21 cellular contexts compared by ENCODE assay signal in the genomic region with DNA sequence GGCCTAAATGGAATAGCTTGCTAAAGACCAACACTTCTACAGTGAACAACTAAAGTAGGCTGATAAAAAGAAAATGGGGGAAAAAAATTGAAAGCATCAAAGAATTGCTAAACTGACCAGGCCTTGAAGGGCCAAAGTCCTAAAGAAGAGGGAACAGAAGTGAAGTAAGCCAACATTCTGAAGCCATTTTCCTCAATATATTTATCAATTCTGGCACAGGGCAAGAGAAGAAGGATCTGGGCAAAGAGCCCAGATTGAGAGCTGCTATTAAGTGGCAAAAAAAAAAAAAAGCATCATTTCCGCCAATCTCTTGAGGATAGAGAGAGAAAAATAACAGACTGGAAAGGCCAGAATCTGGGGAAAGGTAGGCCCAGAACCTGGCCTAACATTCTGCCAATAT. TPM values are rescaled to one million over a fixed set of nuclear protein-coding genes. Genes with fewer than 3 reads are reported as not detected.
DNase-seq lines count a peak whose midpoint lies in the region; ATAC-seq, FAIRE-seq and TF ChIP-seq lines count a peak whose summit lies in the region.
"Had no signal": no experiment of that assay in that cellular context is flagged by ENCODE, and none has a peak within 500 bp of the region (broad histone marks: within the 10 kb centered on the region; RNA-seq: fewer than 3 reads in every experiment).

No MANE protein-coding gene starts in this region.

- BruUV-seq in A673 (replicated peaks; lab: Mats Ljungman, UMichigan) = no TSS peak

- H3K4me1 ChIP-seq in A673 (ENCODE audit: insufficient read depth, low read length, poor library complexity, severe bottlenecking) = peaks cover 13% of the 10 kb centered on the region
- no peaks in the 10 kb centered on the region for H3K4me1 ChIP-seq in astrocyte (ENCODE audit: insufficient read depth, low read length)
- no peaks in the 10 kb centered on the region for H3K4me1 ChIP-seq in left lung
- no peaks in the 10 kb centered on the region for H3K4me1 ChIP-seq in esophagus squamous epithelium
- H3K4me1 ChIP-seq: vagina had no signal

- 69 to 81% methylated on average over 1 of the region's 1 CpG for WGBS in esophagus squamous epithelium, 2 donors

- no peak overlapping the region for H2AFZ ChIP-seq in astrocyte (ENCODE audit: low read depth, low read length)

- no peak overlapping the region for H3K27ac Mint-ChIP-seq in astrocyte (ENCODE audit: unreplicated experiment)
- H3K27ac Mint-ChIP-seq: activated CD4-positive, alpha-beta T cell treated with anti-CD3 and anti-CD28 coated beads, Interleukin-2, amount 10 ng/mL, durations not matched to agents 24 days and 14 days; activated naive CD4-positive, alpha-beta T cell treated with anti-CD3 and anti-CD28 coated beads, Interleukin-2, amount 10 ng/mL, durations not matched to agents 7 days and 5 days had no signal

- ATAC-seq in left lung (peak; percentile 49), GM21528 (IDR thresholded peaks at IDR 0.05; ENCODE audit: low FRiP score, unreplicated experiment) (no peak)
- ATAC-seq: A549, sciatic nerve had no signal

- FAIRE-seq in astrocyte (lab: Jason Lieb, UNC) = no peak
- FAIRE-seq: keratinocyte, RCC 7860, TTC549 had no signal

- peaks cover 2% of the 10 kb centered on the region for H3K79me2 ChIP-seq in astrocyte (ENCODE audit: insufficient read depth, low read length)

- H3K4me3 Mint-ChIP-seq in astrocyte (ENCODE audit: unreplicated experiment) = no peak overlapping the region
- H3K4me3 Mint-ChIP-seq: activated CD4-positive, alpha-beta T cell treated with anti-CD3 and anti-CD28 coated beads, Interleukin-2, amount 10 ng/mL, durations not matched to agents 24 days and 14 days; activated naive CD4-positive, alpha-beta T cell treated with anti-CD3 and anti-CD28 coated beads, Interleukin-2, amount 10 ng/mL, durations not matched to agents 7 days and 5 days had no signal

- H3K27ac ChIP-seq in A673 (ENCODE audit: low read depth, low read length, poor library complexity, severe bottlenecking) (peak overlapping the region; percentile 21), astrocyte (ENCODE audit: low read depth, low read length) (no peak overlapping the region), left lung (no peak overlapping the region), esophagus squamous epithelium (no peak overlapping the region)
- H3K27ac ChIP-seq: A549, C4-2B, vagina had no signal

- TF ChIP-seq POLR2A in esophagus squamous epithelium (IDR thresholded peaks at IDR 0.05) = no peak

- H3K4me3 ChIP-seq in A673 (ENCODE audit: low read depth, low read length, poor library complexity, severe bottlenecking) (no peak overlapping the region), astrocyte (ENCODE audit: insufficient read depth, low read depth, low read length) (no peak overlapping the region), left lung (no peak overlapping the region), esophagus squamous epithelium (no peak overlapping the region)
- H3K4me3 ChIP-seq: A549, vagina had no signal

- no peaks in the 10 kb centered on the region for H4K20me1 ChIP-seq in astrocyte (ENCODE audit: insufficient read depth, low read length)

- H3K9ac ChIP-seq in astrocyte (ENCODE audit: low read length) = no peak overlapping the region

- no peaks in the 10 kb centered on the region for H3K27me3 Mint-ChIP-seq in astrocyte (ENCODE audit: low read depth, unreplicated experiment)
- H3K27me3 Mint-ChIP-seq: activated CD4-positive, alpha-beta T cell treated with anti-CD3 and anti-CD28 coated beads, Interleukin-2, amount 10 ng/mL, durations not matched to agents 24 days and 14 days; activated naive CD4-positive, alpha-beta T cell treated with anti-CD3 and anti-CD28 coated beads, Interleukin-2, amount 10 ng/mL, durations not matched to agents 7 days and 5 days had no signal

- intact Hi-C loops in A673 (cut with micrococcal nuclease; ENCODE audit: unreplicated experiment) = no loop called here
- intact Hi-C loops in left lung (cut with DNase I) = no loop called here
- intact Hi-C loops in esophagus squamous epithelium (cut with DNase I) = no loop called here

- no peaks in the 10 kb centered on the region for H3K27me3 ChIP-seq in A673 (replicated peaks; ENCODE audit: insufficient read depth, low read depth, low read length, poor library complexity)
- H3K27me3 ChIP-seq in astrocyte (ENCODE audit: insufficient read depth, low read length) = no peaks in the 10 kb centered on the region
- no peaks in the 10 kb centered on the region for H3K27me3 ChIP-seq in left lung
- H3K27me3 ChIP-seq in esophagus squamous epithelium = no peaks in the 10 kb centered on the region
- H3K27me3 ChIP-seq: vagina had no signal

- peaks cover 13% of the 10 kb centered on the region for H3K36me3 Mint-ChIP-seq in astrocyte (ENCODE audit: low read depth, unreplicated experiment)

- H3K36me3 ChIP-seq in A673 (ENCODE audit: insufficient read depth, low read length, poor library complexity, severe bottlenecking) (peaks cover 13% of the 10 kb centered on the region), astrocyte (ENCODE audit: insufficient read depth, low read length) (peaks cover 5% of the 10 kb centered on the region), left lung (peaks cover 0 to 22% of the 10 kb centered on the region in 2 donors), esophagus squamous epithelium (peaks cover 0 to 32% (median 0%) of the 10 kb centered on the region in 3 donors)

- H3K9me3 ChIP-seq in A673 (ENCODE audit: low read depth, low read length, poor library complexity, severe bottlenecking) (peaks cover 9% of the 10 kb centered on the region), astrocyte (ENCODE audit: insufficient read depth, low read depth, low read length) (no peaks in the 10 kb centered on the region), left lung (peaks cover 0 to 17% of the 10 kb centered on the region in 2 donors), esophagus squamous epithelium (peaks cover 0 to 4% (median 0%) of the 10 kb centered on the region in 3 donors)
- H3K9me3 ChIP-seq: vagina had no signal

- peaks cover 12% of the 10 kb centered on the region for H3K9me3 Mint-ChIP-seq in astrocyte (ENCODE audit: unreplicated experiment)

- POLR2A ChIA-PET in A673 (lab: Charles Lee; ENCODE audit: low non-redundant PET) = no interaction called here

- no peaks in the 10 kb centered on the region for H3K4me1 Mint-ChIP-seq in astrocyte (ENCODE audit: low read depth, unreplicated experiment)
- H3K4me1 Mint-ChIP-seq: activated naive CD4-positive, alpha-beta T cell treated with anti-CD3 and anti-CD28 coated beads, Interleukin-2, amount 10 ng/mL, durations not matched to agents 7 days and 5 days had no signal

- H3K4me2 ChIP-seq in astrocyte (ENCODE audit: low read length) = no peak overlapping the region
- H3K4me2 ChIP-seq: A549 had no signal

- CTCF ChIA-PET in A673 (lab: Charles Lee) = no interaction called here

- TF ChIP-seq CTCF in A673 (conservative IDR thresholded peaks at IDR 0.05; ENCODE audit: low read depth, low read length) (no peak), astrocyte (IDR thresholded peaks at IDR 0.05; ENCODE audit: insufficient read depth, low read depth, low read length) (no peak), left lung (IDR thresholded peaks at IDR 0.05) (no peak), esophagus squamous epithelium (IDR thresholded peaks at IDR 0.05) (no peak)

- DNase-seq in A673 (ENCODE audit: low spot score) (peak; percentile 66), NCI-H2029 treated with DMSO at 0.1 percent for 48 hours (lab: John Stamatoyannopoulos, UW) (peak; percentile 53), astrocyte (ENCODE audit: low read depth) (peak; percentile 8), left lung (no peak), esophagus squamous epithelium (lab: John Stamatoyannopoulos, UW) (no peak), hepatic stellate cell (ENCODE audit: low spot score) (no peak), HuH-7.5 (ENCODE audit: low spot score) (no peak)
- DNase-seq: activated CD4-positive, alpha-beta T cell treated with anti-CD3 and anti-CD28 coated beads, Interleukin-2, amount 10 ng/mL, durations not matched to agents 24 days and 14 days; activated naive CD4-positive, alpha-beta T cell treated with anti-CD3 and anti-CD28 coated beads, Interleukin-2, amount 10 ng/mL, durations not matched to agents 7 days and 5 days; DND-41; head of caudate nucleus; NCI-H1436; NCI-H82 had no signal

RNA-seq across cellular contexts. Expression of gene FANCL, which starts 25.7 kb away (rescaled TPM):
- total RNA-seq in A673 (2021) (34.7 and 35.6 TPM in 2 replicates), astrocyte (10.7 and 13.8 TPM in 2 replicates), left lung (10 to 100 TPM; 18.0 to 19.6 TPM), esophagus squamous epithelium (10 to 100 TPM; 10.5 to 18.7 (median 14.2) TPM)

Comparison
In these comparisons a context has a peak if more than half of its experiments do, and no peak if none do; other contexts are left out.
1. DNase-seq: peak in A673 (single experiment), NCI-H2029 treated with DMSO at 0.1 percent for 48 hours (single experiment) and astrocyte (single experiment); none in left lung (0 of 2), esophagus squamous epithelium (single experiment), hepatic stellate cell (single experiment) and HuH-7.5 (single experiment).